14 cellular contexts compared by ENCODE assay signal in the genomic region with DNA sequence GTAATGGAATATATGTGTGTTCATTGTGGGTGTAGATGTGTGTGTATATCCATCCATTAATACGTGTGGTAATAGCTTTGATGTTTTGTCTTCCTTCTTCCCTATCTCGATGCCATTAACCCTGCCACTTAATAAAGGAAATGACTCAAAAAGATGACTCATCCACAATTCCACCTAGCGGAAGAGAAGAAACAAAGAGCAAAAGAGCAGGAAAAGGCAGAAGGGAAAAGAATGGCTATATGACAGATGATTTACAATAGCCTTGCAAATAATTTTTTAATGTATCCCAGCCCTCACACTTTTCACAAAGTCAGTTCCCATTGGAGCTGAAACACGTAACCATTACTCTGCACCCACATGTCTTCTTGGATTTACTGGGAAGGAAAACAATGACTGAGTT.
DNase-seq lines count a peak whose midpoint lies in the region; ATAC-seq and TF ChIP-seq lines count a peak whose summit lies in the region.
"Had no signal": no experiment of that assay in that cellular context is flagged by ENCODE, and none has a peak within 500 bp of the region (broad histone marks: within the 10 kb centered on the region; RNA-seq: fewer than 3 reads in every experiment).

No MANE protein-coding gene starts in this region.

- H2AFZ ChIP-seq in HCT116 (ENCODE audit: low read depth, low read length, poor library complexity, severe bottlenecking) = peak overlapping the region; percentile 69
- H2AFZ ChIP-seq in SK-N-SH (ENCODE audit: low read depth) = 0 out of 2 replicates have a peak overlapping the region, but pooled peaks have one; percentile 7

- POLR2A ChIA-PET in A673 (lab: Charles Lee; ENCODE audit: low non-redundant PET) = no interaction called here
- POLR2A ChIA-PET in HCT116 (lab: Charles Lee) = no interaction called here
- POLR2A ChIA-PET in SK-N-SH (lab: Yijun Ruan, JAX) = no interaction called here
- POLR2A ChIA-PET in CD8-positive, alpha-beta T cell (lab: Charles Lee) = no interaction called here
- POLR2A ChIA-PET in CD8-positive, alpha-beta memory T cell (lab: Charles Lee) = no interaction called here

- no peak overlapping the region for H3K4me3 Mint-ChIP-seq in stimulated activated memory B cell treated with anti-CD40 and anti-IgM and Interleukin-4, amounts not matched to agents 10 μg/mL and 1 μg/mL and 100 μg/mL, for 72 hours
- no peak overlapping the region for H3K4me3 Mint-ChIP-seq in CD8-positive, alpha-beta T cell
- H3K4me3 Mint-ChIP-seq in CD8-positive, alpha-beta memory T cell = no peak overlapping the region
- H3K4me3 Mint-ChIP-seq: naive thymus-derived CD8-positive, alpha-beta T cell had no signal

- RAD21 ChIA-PET in HCT116 (lab: Charles Lee; ENCODE audit: low non-redundant PET in 1 of 2, low total read pairs in 2 of 2, uncharacterized antibody in 2 of 2, unreplicated experiment in 2 of 2) = interaction anchor here (0.6 kb wide), 2 partner anchors 207 to 235 kb away, joined by 3 to 4 read pairs; no protein-coding TSS in a partner anchor

- H3K4me1 ChIP-seq in A673 (ENCODE audit: insufficient read depth, low read length, poor library complexity, severe bottlenecking) (peaks cover 19% of the 10 kb centered on the region), HCT116 (ENCODE audit: control insufficient read depth in 1 of 2, insufficient read depth in 2 of 2, low read length in 2 of 2) (peaks cover 13 to 25% of the 10 kb centered on the region in 2 experiments), SK-N-SH (ENCODE audit: control insufficient read depth in 1 of 2, insufficient read depth in 2 of 2, low read depth in 1 of 2, low read length in 1 of 2) (peaks cover 9 to 37% of the 10 kb centered on the region in 2 experiments), foreskin keratinocyte (peaks cover 19% of the 10 kb centered on the region)
- no peaks in the 10 kb centered on the region for H3K4me1 ChIP-seq in CD8-positive, alpha-beta T cell (ENCODE audit: insufficient read depth, low read length)
- H3K4me1 ChIP-seq in CD8-positive, alpha-beta memory T cell (ENCODE audit: insufficient read depth, low read length) = no peaks in the 10 kb centered on the region
- H3K4me1 ChIP-seq: BLaER1, colonic mucosa had no signal

- BruUV-seq in A673 (replicated peaks; lab: Mats Ljungman, UMichigan) (no TSS peak), HCT116 (replicated peaks; lab: Mats Ljungman, UMichigan) (no TSS peak)

- TF ChIP-seq EP300 in SK-N-SH (IDR thresholded peaks at IDR 0.05; ENCODE audit: borderline replicate concordance in 1 of 2, low read depth in 1 of 2, low read length in 1 of 2) = peak; percentile 62 to 94; a peak in 3 of 4 replicates

- TF ChIP-seq CTCF in A673 (conservative IDR thresholded peaks at IDR 0.05; ENCODE audit: low read depth, low read length) = no peak
- no peak for TF ChIP-seq CTCF in HCT116 (IDR thresholded peaks at IDR 0.05 in 2 of 3, conservative IDR thresholded peaks at IDR 0.05 in 1 of 3; ENCODE audit: borderline replicate concordance in 1 of 3, insufficient read depth in 1 of 3, low read depth in 2 of 3, low read length in 2 of 3)
- TF ChIP-seq CTCF in SK-N-SH (IDR thresholded peaks at IDR 0.05) = no peak; the same call in 1 of the 2 replicates
- peak; percentile 24 for TF ChIP-seq CTCF in foreskin keratinocyte (conservative IDR thresholded peaks at IDR 0.05)
- TF ChIP-seq CTCF in CD8-positive, alpha-beta T cell (IDR thresholded peaks at IDR 0.05) = no peak

- H3K9me2 ChIP-seq in HCT116 (ENCODE audit: insufficient read depth) = no peaks in the 10 kb centered on the region
- no peaks in the 10 kb centered on the region for H3K9me2 ChIP-seq in SK-N-SH

- H3K27ac Mint-ChIP-seq in stimulated activated memory B cell treated with anti-CD40 and anti-IgM and Interleukin-4, amounts not matched to agents 10 μg/mL and 1 μg/mL and 100 μg/mL, for 72 hours = no peak overlapping the region
- H3K27ac Mint-ChIP-seq in CD8-positive, alpha-beta T cell = no peak overlapping the region
- no peak overlapping the region for H3K27ac Mint-ChIP-seq in CD8-positive, alpha-beta memory T cell
- H3K27ac Mint-ChIP-seq: naive thymus-derived CD8-positive, alpha-beta T cell had no signal

- H3K27ac ChIP-seq in A673 (ENCODE audit: low read depth, low read length, poor library complexity, severe bottlenecking) (peak overlapping the region; percentile 18), HCT116 (ENCODE audit: low read depth, low read length) (peak overlapping the region; percentile 49), SK-N-SH (ENCODE audit: low read depth in 2 of 2, low read length in 1 of 2) (peak overlapping the region; percentile 85 to 89), foreskin keratinocyte (no peak overlapping the region)
- no peak overlapping the region for H3K27ac ChIP-seq in CD8-positive, alpha-beta T cell (ENCODE audit: low read depth, low read length)
- H3K27ac ChIP-seq in CD8-positive, alpha-beta memory T cell (ENCODE audit: low read depth, low read length) = no peak overlapping the region
- H3K27ac ChIP-seq: BLaER1, colonic mucosa had no signal

- peak; percentile 24 for TF ChIP-seq RAD21 in HCT116 (IDR thresholded peaks at IDR 0.05; ENCODE audit: low read depth)
- no peak for TF ChIP-seq RAD21 in SK-N-SH (IDR thresholded peaks at IDR 0.05; ENCODE audit: low read length)

- no peaks in the 10 kb centered on the region for H3K36me3 ChIP-seq in A673 (ENCODE audit: insufficient read depth, low read length, poor library complexity, severe bottlenecking)
- no peaks in the 10 kb centered on the region for H3K36me3 ChIP-seq in HCT116 (ENCODE audit: control insufficient read depth in 1 of 2, insufficient read depth in 2 of 2, low read length in 2 of 2)
- H3K36me3 ChIP-seq in SK-N-SH (replicated peaks in 1 of 2; ENCODE audit: control insufficient read depth in 1 of 2, insufficient read depth in 2 of 2, low read length in 1 of 2) = peaks cover 10 to 13% of the 10 kb centered on the region in 2 experiments
- no peaks in the 10 kb centered on the region for H3K36me3 ChIP-seq in CD8-positive, alpha-beta T cell (ENCODE audit: insufficient read depth, low read length)
- no peaks in the 10 kb centered on the region for H3K36me3 ChIP-seq in CD8-positive, alpha-beta memory T cell (ENCODE audit: insufficient read depth, low read length)
- H3K36me3 ChIP-seq: BLaER1, colonic mucosa had no signal

- ATAC-seq in HCT116 = peak; percentile 86
- peak; percentile 88 for ATAC-seq in foreskin keratinocyte
- ATAC-seq in HG03039 (IDR thresholded peaks at IDR 0.05; ENCODE audit: unreplicated experiment) = no peak
- no peak for ATAC-seq in stimulated activated memory B cell treated with anti-CD40 and anti-IgM and Interleukin-4, amounts not matched to agents 10 μg/mL and 1 μg/mL and 100 μg/mL, for 72 hours
- no peak for ATAC-seq in CD8-positive, alpha-beta T cell
- ATAC-seq: GM12878; naive thymus-derived CD8-positive, alpha-beta T cell had no signal

- DNase-seq in A673 (ENCODE audit: low spot score) = peak; percentile 91
- DNase-seq in HCT116 (ENCODE audit: low read depth, low spot score) = peak; percentile 79
- DNase-seq in SK-N-SH = no peak
- DNase-seq in foreskin keratinocyte = peak; percentile 80 to 90
- DNase-seq in CD8-positive, alpha-beta T cell = no peak
- no peak for DNase-seq in CD8-positive, alpha-beta memory T cell
- DNase-seq: activated CD4-positive, CD25-positive, alpha-beta regulatory T cell; colonic mucosa; naive thymus-derived CD8-positive, alpha-beta T cell; stimulated activated naive CD4-positive, alpha-beta T cell had no signal

- no peaks in the 10 kb centered on the region for H3K79me2 ChIP-seq in HCT116 (ENCODE audit: insufficient read depth, low read length)
- H3K79me2 ChIP-seq in SK-N-SH (ENCODE audit: insufficient read depth) = peaks cover 77% of the 10 kb centered on the region

- intact Hi-C loops in A673 (cut with micrococcal nuclease; ENCODE audit: unreplicated experiment) (no loop called here), HCT116 (cut with micrococcal nuclease) (no loop called here)
- intact Hi-C loops in CD8-positive, alpha-beta T cell (cut with DNase I, micrococcal nuclease) = no loop called here

- H3K9me3 ChIP-seq in A673 (ENCODE audit: low read depth, low read length, poor library complexity, severe bottlenecking) = no peaks in the 10 kb centered on the region
- no peaks in the 10 kb centered on the region for H3K9me3 ChIP-seq in HCT116 (ENCODE audit: control insufficient read depth in 1 of 2, insufficient read depth in 1 of 2, low read depth in 1 of 2, low read length in 2 of 2)
- no peaks in the 10 kb centered on the region for H3K9me3 ChIP-seq in SK-N-SH
- no peaks in the 10 kb centered on the region for H3K9me3 ChIP-seq in CD8-positive, alpha-beta T cell (ENCODE audit: low read length)
- no peaks in the 10 kb centered on the region for H3K9me3 ChIP-seq in CD8-positive, alpha-beta memory T cell (ENCODE audit: low read length)
- H3K9me3 ChIP-seq: BLaER1, colonic mucosa had no signal

- 8% methylated on average over 4 of the region's 4 CpGs for WGBS in SK-N-SH (ENCODE audit: low lambda C conversion rate)

- H3K4me1 Mint-ChIP-seq in stimulated activated memory B cell treated with anti-CD40 and anti-IgM and Interleukin-4, amounts not matched to agents 10 μg/mL and 1 μg/mL and 100 μg/mL, for 72 hours = no peaks in the 10 kb centered on the region
- H3K4me1 Mint-ChIP-seq in CD8-positive, alpha-beta T cell (ENCODE audit: low read depth) = no peaks in the 10 kb centered on the region
- H3K4me1 Mint-ChIP-seq in CD8-positive, alpha-beta memory T cell = no peaks in the 10 kb centered on the region
- H3K4me1 Mint-ChIP-seq: naive thymus-derived CD8-positive, alpha-beta T cell had no signal

- H4K20me1 ChIP-seq in HCT116 (ENCODE audit: insufficient read depth) (no peaks in the 10 kb centered on the region), SK-N-SH (ENCODE audit: insufficient read depth) (no peaks in the 10 kb centered on the region)
- H4K20me1 ChIP-seq: BLaER1 had no signal

- peaks cover 48% of the 10 kb centered on the region for H3F3A ChIP-seq in SK-N-SH (replicated peaks; ENCODE audit: insufficient read depth)

- peak overlapping the region; percentile 60 for H3K4me2 ChIP-seq in HCT116 (ENCODE audit: low read length)
- H3K4me2 ChIP-seq in SK-N-SH = peak overlapping the region; percentile 12; the same call in 1 of the 2 replicates
- H3K4me2 ChIP-seq: BLaER1 had no signal

- CTCF ChIA-PET in A673 (lab: Charles Lee) = no interaction called here
- CTCF ChIA-PET in HCT116 (lab: Charles Lee) = interaction anchor here (1.0 kb wide), 1 partner anchor 9 kb away, joined by 3 read pairs; no protein-coding TSS in a partner anchor
- CTCF ChIA-PET in SK-N-SH (lab: Yijun Ruan, JAX) = interaction anchor here (1.2 kb wide), 1 partner anchor 143 kb away, joined by 3 read pairs; no protein-coding TSS in a partner anchor
- CTCF ChIA-PET in CD8-positive, alpha-beta T cell (lab: Charles Lee) = interaction anchor here (1.2 kb wide), 1 partner anchor 168 kb away, joined by 4 read pairs; no protein-coding TSS in a partner anchor
- CTCF ChIA-PET in CD8-positive, alpha-beta memory T cell (lab: Charles Lee) = interaction anchor here (1.2 kb wide), 1 partner anchor 11 kb away, joined by 3 read pairs; no protein-coding TSS in a partner anchor

- H3K4me3 ChIP-seq in A673 (ENCODE audit: low read depth, low read length, poor library complexity, severe bottlenecking) (no peak overlapping the region), HCT116 (replicated peaks in 1 of 2; ENCODE audit: low read depth in 1 of 2, low read length in 2 of 2) (peak overlapping the region in 1 of 2 experiments; percentile 9; a peak in 1 of 4 replicates), SK-N-SH (ENCODE audit: low read depth in 2 of 2, low read length in 1 of 2) (no peak overlapping the region)
- no peak overlapping the region for H3K4me3 ChIP-seq in CD8-positive, alpha-beta T cell (ENCODE audit: low read depth, low read length)
- H3K4me3 ChIP-seq in CD8-positive, alpha-beta memory T cell (ENCODE audit: low read length) = no peak overlapping the region
- H3K4me3 ChIP-seq: BLaER1, colonic mucosa, GM12878 had no signal

- no peaks in the 10 kb centered on the region for H3K36me3 Mint-ChIP-seq in stimulated activated memory B cell treated with anti-CD40 and anti-IgM and Interleukin-4, amounts not matched to agents 10 μg/mL and 1 μg/mL and 100 μg/mL, for 72 hours
- no peaks in the 10 kb centered on the region for H3K36me3 Mint-ChIP-seq in CD8-positive, alpha-beta T cell
- no peaks in the 10 kb centered on the region for H3K36me3 Mint-ChIP-seq in CD8-positive, alpha-beta memory T cell
- H3K36me3 Mint-ChIP-seq: naive thymus-derived CD8-positive, alpha-beta T cell had no signal

- no peaks in the 10 kb centered on the region for H3K9me3 Mint-ChIP-seq in stimulated activated memory B cell treated with anti-CD40 and anti-IgM and Interleukin-4, amounts not matched to agents 10 μg/mL and 1 μg/mL and 100 μg/mL, for 72 hours
- H3K9me3 Mint-ChIP-seq in CD8-positive, alpha-beta T cell = no peaks in the 10 kb centered on the region
- no peaks in the 10 kb centered on the region for H3K9me3 Mint-ChIP-seq in CD8-positive, alpha-beta memory T cell
- H3K9me3 Mint-ChIP-seq: naive thymus-derived CD8-positive, alpha-beta T cell had no signal

- H3K27me3 ChIP-seq in A673 (replicated peaks; ENCODE audit: insufficient read depth, low read depth, low read length, poor library complexity) (no peaks in the 10 kb centered on the region), HCT116 (ENCODE audit: insufficient read depth, low read length) (no peaks in the 10 kb centered on the region), SK-N-SH (ENCODE audit: insufficient read depth) (no peaks in the 10 kb centered on the region), foreskin keratinocyte (no peaks in the 10 kb centered on the region)
- H3K27me3 ChIP-seq in CD8-positive, alpha-beta T cell (ENCODE audit: insufficient read depth, low read length) = no peaks in the 10 kb centered on the region
- H3K27me3 ChIP-seq in CD8-positive, alpha-beta memory T cell (ENCODE audit: insufficient read depth, low read length, poor library complexity, severe bottlenecking) = no peaks in the 10 kb centered on the region
- H3K27me3 ChIP-seq: BLaER1, colonic mucosa had no signal

- TF ChIP-seq POLR2A in HCT116 (IDR thresholded peaks at IDR 0.05; ENCODE audit: borderline replicate concordance, extremely low read depth, insufficient read depth, insufficient read length) = no peak

- H3K27me3 Mint-ChIP-seq in stimulated activated memory B cell treated with anti-CD40 and anti-IgM and Interleukin-4, amounts not matched to agents 10 μg/mL and 1 μg/mL and 100 μg/mL, for 72 hours = peaks cover 16% of the 10 kb centered on the region
- peaks cover 2% of the 10 kb centered on the region for H3K27me3 Mint-ChIP-seq in CD8-positive, alpha-beta T cell (ENCODE audit: low read depth)
- peaks cover 2 to 10% of the 10 kb centered on the region in 2 donors for H3K27me3 Mint-ChIP-seq in CD8-positive, alpha-beta memory T cell

- H3K9ac ChIP-seq in HCT116 (ENCODE audit: low read length) (no peak overlapping the region), SK-N-SH (no peak overlapping the region)
- H3K9ac ChIP-seq: BLaER1 had no signal

Comparison
In these comparisons a context has a peak if more than half of its experiments do, and no peak if none do; other contexts are left out.
1. DNase-seq: peak in A673 (single experiment), HCT116 (single experiment) and foreskin keratinocyte (2 of 2); none in SK-N-SH (single experiment), CD8-positive, alpha-beta T cell (0 of 7) and CD8-positive, alpha-beta memory T cell (0 of 5).
2. H3K27ac ChIP-seq: peak in A673 (single experiment), HCT116 (single experiment) and SK-N-SH (2 of 2); none in foreskin keratinocyte (single experiment), CD8-positive, alpha-beta T cell (single experiment) and CD8-positive, alpha-beta memory T cell (single experiment).
3. ATAC-seq: peak in HCT116 (single experiment) and foreskin keratinocyte (single experiment); none in HG03039 (single experiment), stimulated activated memory B cell treated with anti-CD40 and anti-IgM and Interleukin-4, amounts not matched to agents 10 μg/mL and 1 μg/mL and 100 μg/mL, for 72 hours (single experiment) and CD8-positive, alpha-beta T cell (single experiment).